Comparison of ENCODE assay signal across 27 cellular contexts in the genomic region with DNA sequence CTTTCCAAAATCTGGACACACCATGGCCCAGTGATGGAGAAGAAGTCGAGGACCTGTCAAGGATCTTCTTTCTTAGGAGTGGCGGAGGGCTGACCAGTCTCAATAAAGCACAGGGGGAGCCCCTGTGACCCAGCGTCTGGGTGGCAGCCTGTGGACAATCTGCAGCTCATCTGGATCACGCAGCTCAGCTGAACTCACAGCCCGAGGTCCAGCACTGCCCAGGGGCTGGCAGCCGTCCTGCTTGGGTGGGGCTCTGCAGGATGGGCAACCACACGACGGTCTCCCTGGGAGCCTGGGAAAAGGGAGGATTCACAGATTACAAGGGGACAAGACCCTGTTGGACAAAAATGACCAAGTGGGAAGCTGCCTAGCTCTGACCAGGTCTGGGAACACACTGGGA.
"Had no signal": no experiment of that assay in that cellular context is flagged by ENCODE, and none has a peak within 500 bp of the region (broad histone marks: within the 10 kb centered on the region; RNA-seq: fewer than 3 reads in every experiment).

No MANE protein-coding gene starts in this region.

- ATAC-seq: activated CD8-positive, alpha-beta T cell treated with anti-CD3 and anti-CD28 coated beads, Interleukin-2, amount 10 ng/mL, durations not matched to agents 7 days and 5 days; body of pancreas; PC-3 had no signal

- DNase-seq: activated CD4-positive, alpha-beta T cell treated with anti-CD3 and anti-CD28 coated beads for 48 hours; activated CD4-positive, alpha-beta T cell treated with anti-CD3 and anti-CD28 coated beads, Interleukin-2, amount 50 U/mL, for 4 hours; activated CD4-positive, CD25-positive, alpha-beta regulatory T cell treated with anti-CD3 and anti-CD28 coated beads, Interleukin-2, amount 50 U/mL, for 72 hours; activated CD8-positive, alpha-beta memory T cell treated with anti-CD3 and anti-CD28 coated beads, Interleukin-2, amount 50 U/mL, for 48 hours; activated CD8-positive, alpha-beta T cell treated with anti-CD3 and anti-CD28 coated beads, Interleukin-2, amount 10 ng/mL, durations not matched to agents 7 days and 5 days; activated naive CD4-positive, alpha-beta T cell treated with anti-CD3 and anti-CD28 coated beads, Interleukin-2, amount 50 U/mL, for 16 hours; activated naive CD8-positive, alpha-beta T cell treated with anti-CD3 and anti-CD28 coated beads, Interleukin-2, amount 10 ng/mL, durations not matched to agents 7 days and 5 days; activated T-cell treated with anti-CD3 and anti-CD28 coated beads, Interleukin-2, amount 50 U/mL, for 1 hour; adrenal gland; anterior cingulate cortex; body of pancreas; central memory CD4-positive, alpha-beta T cell; MG63; MV-4-11; NCI-H1092 treated with DMSO at 0.1 percent for 48 hours; NCI-H1417 treated with DMSO at 0.1 percent for 48 hours; NCI-H1694; NCI-H2029; NCI-H2107; NCI-H2171 treated with DMSO at 0.1 percent for 48 hours; NCI-H226; NCI-H69; PC-3; SHP77 treated with DMSO at 0.1 percent for 48 hours had no signal

- FAIRE-seq: bronchial epithelial cell, RCC 7860 had no signal

- H3K27me3 ChIP-seq: body of pancreas, MG63 had no signal

- H3K4me3 ChIP-seq: adrenal gland, body of pancreas, MG63 had no signal

- H3K4me1 ChIP-seq: adrenal gland had no signal

- H3K36me3 ChIP-seq: adrenal gland, MG63 had no signal

- H3K9me3 ChIP-seq: adrenal gland, body of pancreas, MG63 had no signal

- H3K9ac ChIP-seq: KMS-11 had no signal

- H3K27ac ChIP-seq: adrenal gland, body of pancreas, KMS-11 had no signal
